ENCODE assay signal across 8 cellular contexts in genomic region chr1:68051475-68051874, GRCh38. TPM values are rescaled to one million over a fixed set of nuclear protein-coding genes. Genes with fewer than 3 reads are reported as not detected.
DNase-seq lines count a peak whose midpoint lies in the region; ATAC-seq, FAIRE-seq and TF ChIP-seq lines count a peak whose summit lies in the region.

No MANE protein-coding gene starts in this region.

- H3K79me2 ChIP-seq in PC-9 (ENCODE audit: low read depth): no peaks in the 10 kb centered on the region

- BruUV-seq in PC-9 (replicated peaks; lab: Mats Ljungman, UMichigan): no TSS peak

- TF ChIP-seq CTCF in WI38 (IDR thresholded peaks at IDR 0.05; ENCODE audit: low read depth, low read length): peak; percentile 36; the same call in 1 of the 2 replicates
- peak; percentile 59 for TF ChIP-seq CTCF in cardiac muscle cell (IDR thresholded peaks at IDR 0.05; ENCODE audit: low read depth, low read length)
- TF ChIP-seq CTCF in pancreas (IDR thresholded peaks at IDR 0.05): peak in 1 of 4 donors; percentile 14
- TF ChIP-seq CTCF in PC-9 (conservative IDR thresholded peaks at IDR 0.05): no peak

- H3K9me3 ChIP-seq in cardiac muscle cell (ENCODE audit: low read depth): no peaks in the 10 kb centered on the region
- H3K9me3 ChIP-seq in pancreas: no peaks in the 10 kb centered on the region
- no peaks in the 10 kb centered on the region for H3K9me3 ChIP-seq in PC-9 (ENCODE audit: insufficient read depth, low read depth)

- no peaks in the 10 kb centered on the region for H3K4me1 ChIP-seq in cardiac muscle cell (ENCODE audit: low read depth)
- no peaks in the 10 kb centered on the region for H3K4me1 ChIP-seq in pancreas
- H3K4me1 ChIP-seq in PC-9 (replicated peaks; ENCODE audit: insufficient read depth): no peaks in the 10 kb centered on the region

- ATAC-seq in pancreas: peak; percentile 73 to 84 (median 80)
- no peak for ATAC-seq in HG03175 (IDR thresholded peaks at IDR 0.05; ENCODE audit: unreplicated experiment)

- no peaks in the 10 kb centered on the region for H4K20me1 ChIP-seq in PC-9 (ENCODE audit: insufficient read depth)

- H2AFZ ChIP-seq in PC-9: no peak overlapping the region

- no peak for FAIRE-seq in pancreas (lab: Jason Lieb, UNC)

- H3F3A ChIP-seq in PC-9 (ENCODE audit: insufficient read depth, low read depth): no peaks in the 10 kb centered on the region

- H3K36me3 ChIP-seq in cardiac muscle cell: no peaks in the 10 kb centered on the region
- H3K36me3 ChIP-seq in pancreas: no peaks in the 10 kb centered on the region
- H3K36me3 ChIP-seq in PC-9 (ENCODE audit: low read depth): no peaks in the 10 kb centered on the region

- intact Hi-C loops in pancreas (cut with DNase I) (no loop called here), PC-9 (cut with micrococcal nuclease; ENCODE audit: unreplicated experiment) (no loop called here)

- peak; percentile 66 for DNase-seq in D341Med (ENCODE audit: low spot score)
- DNase-seq in cardiac muscle cell (ENCODE audit: low read depth in 1 of 2, low spot score in 1 of 2): peak; percentile 78 to 85
- peak; percentile 63 to 78 (median 72) for DNase-seq in pancreas
- no peak for DNase-seq in PC-9
- DNase-seq in activated gamma-delta T cell (lab: John Stamatoyannopoulos, UW): no peak
- DNase-seq in NCI-H1105 (lab: John Stamatoyannopoulos, UW): no peak

- peak overlapping the region; percentile 53 for H3K4me3 ChIP-seq in WI38 (ENCODE audit: low read depth, low read length)
- peak overlapping the region; percentile 22 for H3K4me3 ChIP-seq in cardiac muscle cell
- H3K4me3 ChIP-seq in pancreas: peak overlapping the region in 2 of 4 donors; percentile 38 to 42
- H3K4me3 ChIP-seq in PC-9: no peak overlapping the region

- no peaks in the 10 kb centered on the region for H3K9me2 ChIP-seq in PC-9 (ENCODE audit: insufficient read depth)

- H3K4me2 ChIP-seq in PC-9: no peak overlapping the region

- CTCF ChIA-PET in PC-9 (lab: Charles Lee): no interaction called here

- peaks cover 62% of the 10 kb centered on the region for H3K27me3 ChIP-seq in cardiac muscle cell
- no peaks in the 10 kb centered on the region for H3K27me3 ChIP-seq in pancreas
- H3K27me3 ChIP-seq in PC-9 (ENCODE audit: insufficient read depth, low read depth): no peaks in the 10 kb centered on the region

- H3K27ac ChIP-seq in cardiac muscle cell (no peak overlapping the region), pancreas (peak overlapping the region in 2 of 4 donors; percentile 82 to 86), PC-9 (no peak overlapping the region)

- WGBS in pancreas, 2 donors: 46 to 57% methylated on average over 27 to 28 of the region's 28 CpGs

- POLR2A ChIA-PET in PC-9 (lab: Charles Lee; ENCODE audit: unreplicated experiment): no interaction called here

RNA-seq across cellular contexts. Expression of gene DIRAS3, which starts 1.0 kb away (rescaled TPM):
- total RNA-seq in cardiac muscle cell (3.4 and 8.7 TPM in 2 replicates), pancreas (10 to 100 TPM in 5 of 6 donors, 1 to 10 TPM in 1; 8.7 to 15.8 (median 12.8) TPM), PC-9 (2021) (not detected in 2 replicates)
- polyA plus RNA-seq in cardiac muscle cell (5.0 and 12.3 TPM in 2 replicates), pancreas (10 to 100 TPM; 16.3 to 33.3 TPM)

Comparison
In these comparisons a context has a peak if more than half of its experiments do, and no peak if none do; other contexts are left out.
1. DNase-seq: peak in D341Med (single experiment), cardiac muscle cell (2 of 2) and pancreas (6 of 6); none in PC-9 (0 of 2), activated gamma-delta T cell (single experiment) and NCI-H1105 (single experiment).